Comparison of ENCODE assay signal across 9 cellular contexts in the genomic region with DNA sequence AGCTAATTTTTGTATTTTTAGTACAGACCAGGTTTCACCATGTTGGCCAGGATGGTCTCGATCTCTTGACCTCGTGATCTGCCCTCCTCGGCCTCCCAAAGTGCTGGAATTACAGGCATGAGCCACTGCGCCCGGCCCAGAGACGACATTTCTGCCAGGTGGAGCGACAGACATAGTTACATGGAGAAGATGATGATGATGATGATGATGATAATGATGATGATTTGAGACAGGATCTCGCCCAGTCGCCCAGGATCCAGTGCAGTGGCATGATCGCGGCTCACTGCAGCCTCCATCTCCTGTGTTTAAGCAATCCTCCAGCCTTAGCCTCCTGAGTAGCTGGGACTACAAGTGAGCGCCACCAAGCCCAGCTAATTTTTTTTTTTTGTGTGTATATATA. TPM values are rescaled to one million over a fixed set of nuclear protein-coding genes. Genes with fewer than 3 reads are reported as not detected.
DNase-seq lines count a peak whose midpoint lies in the region; ATAC-seq and TF ChIP-seq lines count a peak whose summit lies in the region.
"Not testable (repeated sequence)": the region's sequence is repeated elsewhere in the genome, so short reads cannot be mapped to it uniquely, and the experiment has no call there.
"Had no signal": no experiment of that assay in that cellular context is flagged by ENCODE, and none has a peak within 500 bp of the region (broad histone marks: within the 10 kb centered on the region; RNA-seq: fewer than 3 reads in every experiment).

No MANE protein-coding gene starts in this region.

- not testable (repeated sequence) for H3K23ac ChIP-seq in H9 (ENCODE audit: insufficient read length, low read depth, low read length)

- no CpG with 5 or more reads among the region's 12 CpGs for WGBS in H9 (ENCODE audit: extremely low coverage, insufficient read length, low lambda C conversion rate)

- H3K27me3 ChIP-seq in CD4-positive, CD25-positive, alpha-beta regulatory T cell (ENCODE audit: control insufficient read depth, insufficient read depth, low read length): peaks cover 36% of the 10 kb centered on the region
- not testable (repeated sequence) for H3K27me3 ChIP-seq in H9 (ENCODE audit: insufficient read depth, low read length)

- ATAC-seq in CD4-positive, CD25-positive, alpha-beta regulatory T cell (ENCODE audit: low read depth in 2 of 2); activated CD4-positive, alpha-beta T cell treated with anti-CD3 and anti-CD28 coated beads for 36 hours; activated naive CD8-positive, alpha-beta T cell treated with anti-CD3 and anti-CD28 coated beads, Interleukin-2, amount 50 U/mL, for 24 hours; natural killer cell treated with Interleukin-12 subunit alpha and Interleukin-12 subunit beta and Interleukin-15 and Interleukin-18, amount 100 ng/mL, for 72 hours: not testable (repeated sequence)

- CTCF ChIA-PET in activated CD4-positive, alpha-beta T cell treated with anti-CD3 and anti-CD28 coated beads for 36 hours (lab: Charles Lee): interaction anchor here (1.1 to 1.5 kb wide), 3 partner anchors 9 to 152 kb away, joined by 3 to 4 read pairs (median 4); no protein-coding TSS in a partner anchor

- not testable (repeated sequence) for H3K4ac ChIP-seq in H9 (ENCODE audit: low read depth, low read length)

- not testable (repeated sequence) for H3K27ac ChIP-seq in CD4-positive, CD25-positive, alpha-beta regulatory T cell (ENCODE audit: insufficient read depth, low read length, poor library complexity, severe bottlenecking); H9 (ENCODE audit: insufficient read length, low read depth, low read length)

- H3K56ac ChIP-seq in H9 (ENCODE audit: insufficient read length, low read depth, low read length): not testable (repeated sequence)

- H3K14ac ChIP-seq in H9 (ENCODE audit: insufficient read depth, low read length): not testable (repeated sequence)

- H3K4me2 ChIP-seq in H9 (ENCODE audit: insufficient read depth, insufficient read length, low read length): peak overlapping the region; percentile 86

- H4K91ac ChIP-seq in H9 (ENCODE audit: insufficient read length, low read depth, low read length): not testable (repeated sequence)

- not testable (repeated sequence) for H2BK20ac ChIP-seq in H9 (ENCODE audit: low read depth, low read length, poor library complexity, severe bottlenecking)

- not testable (repeated sequence) for H2BK15ac ChIP-seq in H9 (ENCODE audit: low read depth, low read length)

- TF ChIP-seq CTCF in H9 (conservative IDR thresholded peaks at IDR 0.05): not testable (repeated sequence)

- H3K4me3 Mint-ChIP-seq in CD4-positive, CD25-positive, alpha-beta regulatory T cell: peak overlapping the region in 3 of 4 donors; percentile 12 to 88 (median 17)
- peak overlapping the region in 1 of 2 experiments; percentile 53; a peak in 2 of 5 replicates for H3K4me3 Mint-ChIP-seq in H9
- peak overlapping the region; percentile 80 for H3K4me3 Mint-ChIP-seq in activated CD4-positive, alpha-beta T cell treated with anti-CD3 and anti-CD28 coated beads for 36 hours
- H3K4me3 Mint-ChIP-seq in activated T-helper 1 cell treated with anti-CD3 and anti-CD28 coated beads, Interleukin-12 subunit alpha, Interleukin-12 subunit beta, Interleukin-2, Interleukin-4 antibody, amounts not matched to agents 30 ng/mL and 10 ng/mL and 1 ng/mL, durations not matched to agents 14 hours and 24 hours and 36 hours: peak overlapping the region; percentile 41
- peak overlapping the region; percentile 81 for H3K4me3 Mint-ChIP-seq in activated naive CD8-positive, alpha-beta T cell treated with anti-CD3 and anti-CD28 coated beads, Interleukin-2, amount 50 U/mL, for 24 hours
- H3K4me3 Mint-ChIP-seq in immature natural killer cell: peak overlapping the region in 4 of 5 donors; percentile 27 to 90 (median 52)
- peak overlapping the region; percentile 28 for H3K4me3 Mint-ChIP-seq in natural killer cell treated with Interleukin-12 subunit alpha and Interleukin-12 subunit beta and Interleukin-15 and Interleukin-18, amount 100 ng/mL, for 72 hours
- H3K4me3 Mint-ChIP-seq in stimulated activated naive CD8-positive, alpha-beta T cell treated with anti-CD3 and anti-CD28 coated beads, Interleukin-15, Interleukin-2, amounts not matched to agents 100 ng/mL and 50 ng/mL, for 24 hours: peak overlapping the region; percentile 37

- peaks cover 12% of the 10 kb centered on the region for H3K4me1 ChIP-seq in CD4-positive, CD25-positive, alpha-beta regulatory T cell (ENCODE audit: control insufficient read depth, insufficient read depth, low read length, poor library complexity, severe bottlenecking)
- not testable (repeated sequence) for H3K4me1 ChIP-seq in H9 (ENCODE audit: insufficient read depth, low read length)

- not testable (repeated sequence) for H3K27ac Mint-ChIP-seq in CD4-positive, CD25-positive, alpha-beta regulatory T cell; H9; activated CD4-positive, alpha-beta T cell treated with anti-CD3 and anti-CD28 coated beads for 36 hours; activated T-helper 1 cell treated with anti-CD3 and anti-CD28 coated beads, Interleukin-12 subunit alpha, Interleukin-12 subunit beta, Interleukin-2, Interleukin-4 antibody, amounts not matched to agents 30 ng/mL and 10 ng/mL and 1 ng/mL, durations not matched to agents 14 hours and 24 hours and 36 hours; activated naive CD8-positive, alpha-beta T cell treated with anti-CD3 and anti-CD28 coated beads, Interleukin-2, amount 50 U/mL, for 24 hours; immature natural killer cell; natural killer cell treated with Interleukin-12 subunit alpha and Interleukin-12 subunit beta and Interleukin-15 and Interleukin-18, amount 100 ng/mL, for 72 hours; stimulated activated naive CD8-positive, alpha-beta T cell treated with anti-CD3 and anti-CD28 coated beads, Interleukin-15, Interleukin-2, amounts not matched to agents 100 ng/mL and 50 ng/mL, for 24 hours

- not testable (repeated sequence) for H3K36me3 ChIP-seq in CD4-positive, CD25-positive, alpha-beta regulatory T cell (ENCODE audit: control insufficient read depth, insufficient read depth, low read length)

- not testable (repeated sequence) for H2BK5ac ChIP-seq in H9 (ENCODE audit: insufficient read length, low read length)

- H3K9me3 ChIP-seq in CD4-positive, CD25-positive, alpha-beta regulatory T cell (ENCODE audit: control insufficient read depth in 2 of 2, low read length in 2 of 2): peaks cover 9 to 14% of the 10 kb centered on the region in 2 experiments
- not testable (repeated sequence) for H3K9me3 ChIP-seq in H9 (ENCODE audit: control insufficient read depth, low read depth, low read length)

- peaks cover 10% of the 10 kb centered on the region for H3K23me2 ChIP-seq in H9 (ENCODE audit: insufficient read length, low read depth, low read length, poor library complexity, severe bottlenecking)

- not testable (repeated sequence) for H3K9ac ChIP-seq in H9 (ENCODE audit: extremely low read depth, insufficient read length, low read length)

- not testable (repeated sequence) for H3K18ac ChIP-seq in H9 (ENCODE audit: insufficient read length, low read depth, low read length)

- peaks cover 0 to 14% (median 3%) of the 10 kb centered on the region in 7 donors for H3K9me3 Mint-ChIP-seq in CD4-positive, CD25-positive, alpha-beta regulatory T cell
- H3K9me3 Mint-ChIP-seq in H9; activated CD4-positive, alpha-beta T cell treated with anti-CD3 and anti-CD28 coated beads for 36 hours (ENCODE audit: low read depth); activated naive CD8-positive, alpha-beta T cell treated with anti-CD3 and anti-CD28 coated beads, Interleukin-2, amount 50 U/mL, for 24 hours; natural killer cell treated with Interleukin-12 subunit alpha and Interleukin-12 subunit beta and Interleukin-15 and Interleukin-18, amount 100 ng/mL, for 72 hours; stimulated activated naive CD8-positive, alpha-beta T cell treated with anti-CD3 and anti-CD28 coated beads, Interleukin-15, Interleukin-2, amounts not matched to agents 100 ng/mL and 50 ng/mL, for 24 hours: not testable (repeated sequence)
- H3K9me3 Mint-ChIP-seq in activated T-helper 1 cell treated with anti-CD3 and anti-CD28 coated beads, Interleukin-12 subunit alpha, Interleukin-12 subunit beta, Interleukin-2, Interleukin-4 antibody, amounts not matched to agents 30 ng/mL and 10 ng/mL and 1 ng/mL, durations not matched to agents 14 hours and 24 hours and 36 hours: peaks cover 10% of the 10 kb centered on the region
- peaks cover 0 to 16% (median 10%) of the 10 kb centered on the region in 6 donors for H3K9me3 Mint-ChIP-seq in immature natural killer cell

- POLR2A ChIA-PET in activated CD4-positive, alpha-beta T cell treated with anti-CD3 and anti-CD28 coated beads for 36 hours (lab: Charles Lee): not testable (repeated sequence)

- not testable (repeated sequence) for H3K79me1 ChIP-seq in H9 (ENCODE audit: insufficient read depth, low read depth, low read length, poor library complexity, severe bottlenecking)

- not testable (repeated sequence) for H3T11ph ChIP-seq in H9 (ENCODE audit: low read length)

- H3K79me2 ChIP-seq in H9 (ENCODE audit: insufficient read depth, low read length): not testable (repeated sequence)

- not testable (repeated sequence) for H4K8ac ChIP-seq in H9 (replicated peaks; ENCODE audit: insufficient read length, low read depth, low read length)

- peaks cover 66% of the 10 kb centered on the region for H3K27me3 Mint-ChIP-seq in CD4-positive, CD25-positive, alpha-beta regulatory T cell
- H3K27me3 Mint-ChIP-seq in H9 (ENCODE audit: low read depth) (peaks cover 28% of the 10 kb centered on the region), immature natural killer cell (ENCODE audit: low read depth in 3 of 3) (peaks cover 14 to 33% (median 15%) of the 10 kb centered on the region in 3 donors)
- H3K27me3 Mint-ChIP-seq in activated CD4-positive, alpha-beta T cell treated with anti-CD3 and anti-CD28 coated beads for 36 hours: peaks cover 41% of the 10 kb centered on the region
- peaks cover 50% of the 10 kb centered on the region for H3K27me3 Mint-ChIP-seq in activated T-helper 1 cell treated with anti-CD3 and anti-CD28 coated beads, Interleukin-12 subunit alpha, Interleukin-12 subunit beta, Interleukin-2, Interleukin-4 antibody, amounts not matched to agents 30 ng/mL and 10 ng/mL and 1 ng/mL, durations not matched to agents 14 hours and 24 hours and 36 hours (ENCODE audit: insufficient read depth)
- H3K27me3 Mint-ChIP-seq in activated naive CD8-positive, alpha-beta T cell treated with anti-CD3 and anti-CD28 coated beads, Interleukin-2, amount 50 U/mL, for 24 hours: peaks cover 39% of the 10 kb centered on the region
- peaks cover 44 to 53% of the 10 kb centered on the region in 2 donors for H3K27me3 Mint-ChIP-seq in natural killer cell treated with Interleukin-12 subunit alpha and Interleukin-12 subunit beta and Interleukin-15 and Interleukin-18, amount 100 ng/mL, for 72 hours
- peaks cover 39% of the 10 kb centered on the region for H3K27me3 Mint-ChIP-seq in stimulated activated naive CD8-positive, alpha-beta T cell treated with anti-CD3 and anti-CD28 coated beads, Interleukin-15, Interleukin-2, amounts not matched to agents 100 ng/mL and 50 ng/mL, for 24 hours

- not testable (repeated sequence) for H4K20me1 ChIP-seq in H9 (ENCODE audit: control insufficient read depth, insufficient read depth, insufficient read length)

- H3K4me3 ChIP-seq in CD4-positive, CD25-positive, alpha-beta regulatory T cell (ENCODE audit: low read depth, low read length): not testable (repeated sequence)

- intact Hi-C loops in activated CD4-positive, alpha-beta T cell treated with anti-CD3 and anti-CD28 coated beads for 36 hours (cut with DNase I, micrococcal nuclease): loop anchor here (2.0 to 10.0 kb wide), 3 partner anchors 139 to 1274 kb away; a partner anchor contains a TSS
- intact Hi-C loops in activated T-helper 1 cell treated with anti-CD3 and anti-CD28 coated beads, Interleukin-12 subunit alpha, Interleukin-12 subunit beta, Interleukin-2, Interleukin-4 antibody, amounts not matched to agents 30 ng/mL and 10 ng/mL and 1 ng/mL, durations not matched to agents 14 hours and 24 hours and 36 hours (cut with micrococcal nuclease): loop anchor here (2.0 kb wide), 1 partner anchor 137 kb away; no protein-coding TSS in a partner anchor

- DNase-seq in CD4-positive, CD25-positive, alpha-beta regulatory T cell; H9; activated CD4-positive, alpha-beta T cell treated with anti-CD3 and anti-CD28 coated beads for 36 hours; activated T-helper 1 cell treated with anti-CD3 and anti-CD28 coated beads, Interleukin-12 subunit alpha, Interleukin-12 subunit beta, Interleukin-2, Interleukin-4 antibody, amounts not matched to agents 30 ng/mL and 10 ng/mL and 1 ng/mL, durations not matched to agents 14 hours and 24 hours and 36 hours (ENCODE audit: low spot score); activated naive CD8-positive, alpha-beta T cell treated with anti-CD3 and anti-CD28 coated beads, Interleukin-2, amount 50 U/mL, for 24 hours; immature natural killer cell; natural killer cell treated with Interleukin-12 subunit alpha and Interleukin-12 subunit beta and Interleukin-15 and Interleukin-18, amount 100 ng/mL, for 72 hours (ENCODE audit: low spot score): not testable (repeated sequence)

- H4K5ac ChIP-seq in H9 (ENCODE audit: insufficient read length, low read depth, low read length): not testable (repeated sequence)

- H2AK5ac ChIP-seq in H9 (ENCODE audit: insufficient read length, low read length): not testable (repeated sequence)

- H2BK12ac ChIP-seq in H9 (ENCODE audit: insufficient read length, low read depth, low read length): not testable (repeated sequence)

- H2AFZ ChIP-seq in H9 (ENCODE audit: low read length): not testable (repeated sequence)

- H3K36me3 Mint-ChIP-seq in CD4-positive, CD25-positive, alpha-beta regulatory T cell; H9 (ENCODE audit: insufficient read depth in 1 of 3, low read depth in 3 of 3); activated CD4-positive, alpha-beta T cell treated with anti-CD3 and anti-CD28 coated beads for 36 hours (ENCODE audit: low read depth); activated T-helper 1 cell treated with anti-CD3 and anti-CD28 coated beads, Interleukin-12 subunit alpha, Interleukin-12 subunit beta, Interleukin-2, Interleukin-4 antibody, amounts not matched to agents 30 ng/mL and 10 ng/mL and 1 ng/mL, durations not matched to agents 14 hours and 24 hours and 36 hours (ENCODE audit: low read depth); activated naive CD8-positive, alpha-beta T cell treated with anti-CD3 and anti-CD28 coated beads, Interleukin-2, amount 50 U/mL, for 24 hours (ENCODE audit: low read depth); immature natural killer cell; natural killer cell treated with Interleukin-12 subunit alpha and Interleukin-12 subunit beta and Interleukin-15 and Interleukin-18, amount 100 ng/mL, for 72 hours; stimulated activated naive CD8-positive, alpha-beta T cell treated with anti-CD3 and anti-CD28 coated beads, Interleukin-15, Interleukin-2, amounts not matched to agents 100 ng/mL and 50 ng/mL, for 24 hours (ENCODE audit: low read depth): not testable (repeated sequence)

- H3K4me1 Mint-ChIP-seq in CD4-positive, CD25-positive, alpha-beta regulatory T cell: peaks cover 5 to 19% (median 14%) of the 10 kb centered on the region in 4 donors
- H3K4me1 Mint-ChIP-seq in H9 (peaks cover 16 to 19% of the 10 kb centered on the region in 2 experiments), immature natural killer cell (peaks cover 15 to 16% of the 10 kb centered on the region in 2 donors)
- peaks cover 14% of the 10 kb centered on the region for H3K4me1 Mint-ChIP-seq in activated CD4-positive, alpha-beta T cell treated with anti-CD3 and anti-CD28 coated beads for 36 hours
- H3K4me1 Mint-ChIP-seq in activated T-helper 1 cell treated with anti-CD3 and anti-CD28 coated beads, Interleukin-12 subunit alpha, Interleukin-12 subunit beta, Interleukin-2, Interleukin-4 antibody, amounts not matched to agents 30 ng/mL and 10 ng/mL and 1 ng/mL, durations not matched to agents 14 hours and 24 hours and 36 hours (ENCODE audit: low read depth): not testable (repeated sequence)
- H3K4me1 Mint-ChIP-seq in activated naive CD8-positive, alpha-beta T cell treated with anti-CD3 and anti-CD28 coated beads, Interleukin-2, amount 50 U/mL, for 24 hours: peaks cover 14% of the 10 kb centered on the region
- peaks cover 6 to 11% of the 10 kb centered on the region in 2 donors for H3K4me1 Mint-ChIP-seq in natural killer cell treated with Interleukin-12 subunit alpha and Interleukin-12 subunit beta and Interleukin-15 and Interleukin-18, amount 100 ng/mL, for 72 hours (ENCODE audit: low read depth in 2 of 2)
- peaks cover 17% of the 10 kb centered on the region for H3K4me1 Mint-ChIP-seq in stimulated activated naive CD8-positive, alpha-beta T cell treated with anti-CD3 and anti-CD28 coated beads, Interleukin-15, Interleukin-2, amounts not matched to agents 100 ng/mL and 50 ng/mL, for 24 hours (ENCODE audit: low read depth)

- H2BK120ac ChIP-seq in H9 (ENCODE audit: low read depth, low read length, poor library complexity, severe bottlenecking): not testable (repeated sequence)

RNA-seq across cellular contexts. Expression of a gene that starts 0.9 kb away (rescaled TPM):
- 1.2 TPM for total RNA-seq in CD4-positive, CD25-positive, alpha-beta regulatory T cell
- polyA plus RNA-seq in CD4-positive, CD25-positive, alpha-beta regulatory T cell: under 1 TPM in 2 of 4 donors, not detected in 2; 0.18 to 0.20 TPM
- 2.5 and 3.1 TPM in 2 replicates for total RNA-seq in H9 (2021)
- total RNA-seq in activated CD4-positive, alpha-beta T cell treated with anti-CD3 and anti-CD28 coated beads for 36 hours: 1 to 10 TPM; 1.5 to 2.2 TPM
- total RNA-seq in activated T-helper 1 cell treated with anti-CD3 and anti-CD28 coated beads, Interleukin-12 subunit alpha, Interleukin-12 subunit beta, Interleukin-2, Interleukin-4 antibody, amounts not matched to agents 30 ng/mL and 10 ng/mL and 1 ng/mL, durations not matched to agents 14 hours and 24 hours and 36 hours: 0.12 and 0.13 TPM in 2 replicates
- not detected for polyA plus RNA-seq in immature natural killer cell
- total RNA-seq in natural killer cell treated with Interleukin-12 subunit alpha and Interleukin-12 subunit beta and Interleukin-15 and Interleukin-18, amount 100 ng/mL, for 72 hours: under 1 TPM in 1 of 2 donors, not detected in 1; 0.26 TPM

RNA-seq across cellular contexts. Expression of a gene that starts 40.1 kb away (rescaled TPM):
- total RNA-seq in CD4-positive, CD25-positive, alpha-beta regulatory T cell: not detected
- under 1 TPM in 2 of 4 donors, not detected in 2; 0.15 to 0.30 TPM for polyA plus RNA-seq in CD4-positive, CD25-positive, alpha-beta regulatory T cell
- total RNA-seq in H9 (2021): not detected in 2 replicates
- not detected for total RNA-seq in activated CD4-positive, alpha-beta T cell treated with anti-CD3 and anti-CD28 coated beads for 36 hours
- total RNA-seq in activated T-helper 1 cell treated with anti-CD3 and anti-CD28 coated beads, Interleukin-12 subunit alpha, Interleukin-12 subunit beta, Interleukin-2, Interleukin-4 antibody, amounts not matched to agents 30 ng/mL and 10 ng/mL and 1 ng/mL, durations not matched to agents 14 hours and 24 hours and 36 hours: not detected in 2 replicates
- polyA plus RNA-seq in immature natural killer cell: not detected
- total RNA-seq in natural killer cell treated with Interleukin-12 subunit alpha and Interleukin-12 subunit beta and Interleukin-15 and Interleukin-18, amount 100 ng/mL, for 72 hours: not detected
- total RNA-seq: GM23248 had no signal

RNA-seq across cellular contexts. Expression of a gene that starts 40.3 kb away (rescaled TPM):
- 52.9 TPM for total RNA-seq in CD4-positive, CD25-positive, alpha-beta regulatory T cell
- polyA plus RNA-seq in CD4-positive, CD25-positive, alpha-beta regulatory T cell: 10 to 100 TPM; 19.1 to 23.2 (median 19.8) TPM
- 20.0 and 20.1 TPM in 2 replicates for total RNA-seq in H9 (2021)
- 10 to 100 TPM; 32.5 to 36.6 TPM for total RNA-seq in activated CD4-positive, alpha-beta T cell treated with anti-CD3 and anti-CD28 coated beads for 36 hours
- total RNA-seq in activated T-helper 1 cell treated with anti-CD3 and anti-CD28 coated beads, Interleukin-12 subunit alpha, Interleukin-12 subunit beta, Interleukin-2, Interleukin-4 antibody, amounts not matched to agents 30 ng/mL and 10 ng/mL and 1 ng/mL, durations not matched to agents 14 hours and 24 hours and 36 hours: 49.8 and 51.7 TPM in 2 replicates
- polyA plus RNA-seq in immature natural killer cell: 10 to 100 TPM in 1 of 3 donors, 1 to 10 TPM in 2; 4.2 to 16.2 (median 8.9) TPM
- total RNA-seq in natural killer cell treated with Interleukin-12 subunit alpha and Interleukin-12 subunit beta and Interleukin-15 and Interleukin-18, amount 100 ng/mL, for 72 hours: 10 to 100 TPM; 23.7 to 69.5 TPM
